ENCODE assay signal across 21 cellular contexts in the genomic region with DNA sequence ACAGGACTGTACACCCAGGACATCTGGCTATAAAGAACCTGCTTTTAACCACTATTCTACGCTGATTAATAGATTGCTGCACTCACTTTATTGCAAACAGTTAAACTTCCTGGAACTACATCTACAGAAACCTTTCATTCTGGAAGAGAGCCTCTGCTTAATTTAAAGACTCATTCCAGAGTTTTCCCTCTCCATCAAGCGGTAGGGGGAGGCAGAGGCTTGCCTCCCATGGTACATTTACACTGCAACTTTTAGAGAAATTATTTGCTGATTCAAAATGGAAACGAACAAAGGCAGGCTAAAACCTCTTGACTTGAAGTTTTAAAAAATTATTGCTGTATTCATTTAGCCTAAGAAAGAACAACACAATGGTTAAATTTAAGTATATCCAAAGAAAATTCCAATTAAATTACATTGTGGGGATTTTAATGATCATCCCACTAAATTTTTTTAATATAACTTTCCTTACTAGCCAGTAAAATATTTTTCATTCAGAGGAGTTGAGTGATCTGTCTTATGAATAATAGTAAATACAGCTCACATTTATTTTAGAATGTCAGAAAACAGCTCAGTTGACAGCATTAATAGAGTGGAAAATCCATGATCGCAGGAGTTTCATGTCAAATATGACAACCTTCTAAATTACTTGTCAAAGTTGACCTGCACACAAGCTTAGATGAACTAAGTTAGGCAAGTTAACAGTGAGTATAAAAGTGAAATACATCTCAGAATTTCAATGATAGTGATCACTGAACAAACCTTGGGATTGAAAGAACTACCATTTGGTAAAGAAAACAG. TPM values are rescaled to one million over a fixed set of nuclear protein-coding genes. Genes with fewer than 3 reads are reported as not detected.
DNase-seq lines count a peak whose midpoint lies in the region; ATAC-seq and TF ChIP-seq lines count a peak whose summit lies in the region.
"Had no signal": no experiment of that assay in that cellular context is flagged by ENCODE, and none has a peak within 500 bp of the region (broad histone marks: within the 10 kb centered on the region; RNA-seq: fewer than 3 reads in every experiment).

No MANE protein-coding gene starts in this region.

- H3K9me3 Mint-ChIP-seq in neural progenitor cell, result peaks cover 7% of the 10 kb centered on the region
- peaks cover 0 to 27% (median 3%) of the 10 kb centered on the region in 5 donors for H3K9me3 Mint-ChIP-seq in CD8-positive, alpha-beta memory T cell

- no peaks in the 10 kb centered on the region for H3F3A ChIP-seq in neural progenitor cell (ENCODE audit: low read depth)

- TF ChIP-seq CTCF in HCT116 (IDR thresholded peaks at IDR 0.05 in 2 of 3, conservative IDR thresholded peaks at IDR 0.05 in 1 of 3; ENCODE audit: borderline replicate concordance in 1 of 3, insufficient read depth in 1 of 3, low read depth in 2 of 3, low read length in 2 of 3), result no peak
- TF ChIP-seq CTCF in LNCaP clone FGC (IDR thresholded peaks at IDR 0.05; ENCODE audit: control insufficient read depth, extremely low read depth, insufficient read depth), result peak; percentile 41
- peak; percentile 25 for TF ChIP-seq CTCF in choroid plexus epithelial cell (conservative IDR thresholded peaks at IDR 0.05; ENCODE audit: low read depth, low read length)
- TF ChIP-seq CTCF in neural progenitor cell (IDR thresholded peaks at IDR 0.05), result peak; percentile 30

- BruUV-seq in HCT116 (replicated peaks; lab: Mats Ljungman, UMichigan), result no TSS peak

- H3K4me2 ChIP-seq in HCT116 (ENCODE audit: low read length) (no peak overlapping the region), neural progenitor cell (no peak overlapping the region)
- H3K4me2 ChIP-seq: PC-9 had no signal

- H3K36me3 ChIP-seq in HCT116 (ENCODE audit: control insufficient read depth in 1 of 2, insufficient read depth in 2 of 2, low read length in 2 of 2) (no peaks in the 10 kb centered on the region), neural progenitor cell (no peaks in the 10 kb centered on the region)
- H3K36me3 ChIP-seq in CD8-positive, alpha-beta memory T cell (ENCODE audit: insufficient read depth, low read length), result no peaks in the 10 kb centered on the region

- H3K9ac ChIP-seq in HCT116 (ENCODE audit: low read length), result no peak overlapping the region
- H3K9ac ChIP-seq in neural progenitor cell, result no peak overlapping the region

- CTCF ChIA-PET in HCT116 (lab: Charles Lee), result no interaction called here
- CTCF ChIA-PET in CD8-positive, alpha-beta memory T cell (lab: Charles Lee), result no interaction called here

- no peaks in the 10 kb centered on the region for H3K27me3 Mint-ChIP-seq in neural progenitor cell (ENCODE audit: insufficient read depth, low read depth)
- H3K27me3 Mint-ChIP-seq in CD8-positive, alpha-beta memory T cell, result no peaks in the 10 kb centered on the region

- no peak overlapping the region for H3K27ac ChIP-seq in HCT116 (ENCODE audit: low read depth, low read length)
- no peak overlapping the region for H3K27ac ChIP-seq in neural progenitor cell
- H3K27ac ChIP-seq in CD8-positive, alpha-beta memory T cell (ENCODE audit: low read depth, low read length), result no peak overlapping the region
- H3K27ac ChIP-seq: PC-9, RWPE1 had no signal

- H3K9me3 ChIP-seq in HCT116 (ENCODE audit: control insufficient read depth in 1 of 2, insufficient read depth in 1 of 2, low read depth in 1 of 2, low read length in 2 of 2) (no peaks in the 10 kb centered on the region), neural progenitor cell (ENCODE audit: low read depth) (no peaks in the 10 kb centered on the region)
- no peaks in the 10 kb centered on the region for H3K9me3 ChIP-seq in CD8-positive, alpha-beta memory T cell (ENCODE audit: low read length)

- intact Hi-C loops in HCT116 (cut with micrococcal nuclease), result no loop called here

- H3K79me2 ChIP-seq in HCT116 (ENCODE audit: insufficient read depth, low read length) (no peaks in the 10 kb centered on the region), neural progenitor cell (ENCODE audit: low read depth) (no peaks in the 10 kb centered on the region)

- H3K27me3 ChIP-seq in HCT116 (ENCODE audit: insufficient read depth, low read length) (no peaks in the 10 kb centered on the region), neural progenitor cell (no peaks in the 10 kb centered on the region)
- H3K27me3 ChIP-seq in CD8-positive, alpha-beta memory T cell (ENCODE audit: insufficient read depth, low read length, poor library complexity, severe bottlenecking), result no peaks in the 10 kb centered on the region

- H4K20me1 ChIP-seq in HCT116 (ENCODE audit: insufficient read depth) (no peaks in the 10 kb centered on the region), neural progenitor cell (ENCODE audit: low read depth) (no peaks in the 10 kb centered on the region)

- POLR2A ChIA-PET in HCT116 (lab: Charles Lee), result no interaction called here
- POLR2A ChIA-PET in CD8-positive, alpha-beta memory T cell (lab: Charles Lee), result no interaction called here

- TF ChIP-seq RAD21 in HCT116 (IDR thresholded peaks at IDR 0.05; ENCODE audit: low read depth), result no peak

- no peaks in the 10 kb centered on the region for H3K4me1 Mint-ChIP-seq in neural progenitor cell
- no peaks in the 10 kb centered on the region for H3K4me1 Mint-ChIP-seq in CD8-positive, alpha-beta memory T cell
- H3K4me1 Mint-ChIP-seq: CD14-positive monocyte had no signal

- H2AFZ ChIP-seq in HCT116 (ENCODE audit: low read depth, low read length, poor library complexity, severe bottlenecking) (peak overlapping the region; percentile 9), neural progenitor cell (replicated peaks) (no peak overlapping the region)
- H2AFZ ChIP-seq: PC-9 had no signal

- H3K4me1 ChIP-seq in HCT116 (ENCODE audit: control insufficient read depth in 1 of 2, insufficient read depth in 2 of 2, low read length in 2 of 2), result no peaks in the 10 kb centered on the region
- no peaks in the 10 kb centered on the region for H3K4me1 ChIP-seq in neural progenitor cell
- H3K4me1 ChIP-seq in CD8-positive, alpha-beta memory T cell (ENCODE audit: insufficient read depth, low read length), result no peaks in the 10 kb centered on the region

- H3K27ac Mint-ChIP-seq in neural progenitor cell, result no peak overlapping the region
- no peak overlapping the region for H3K27ac Mint-ChIP-seq in CD8-positive, alpha-beta memory T cell
- H3K27ac Mint-ChIP-seq: CD14-positive monocyte had no signal

- H3K4me3 Mint-ChIP-seq in neural progenitor cell, result no peak overlapping the region
- no peak overlapping the region for H3K4me3 Mint-ChIP-seq in CD8-positive, alpha-beta memory T cell
- H3K4me3 Mint-ChIP-seq: CD14-positive monocyte had no signal

- DNase-seq in HCT116 (ENCODE audit: low read depth, low spot score) (no peak), LNCaP clone FGC (ENCODE audit: low read depth) (no peak), choroid plexus epithelial cell (ENCODE audit: low read depth) (no peak), neural progenitor cell (ENCODE audit: low spot score) (peak; percentile 4), nucleus accumbens (lab: John Stamatoyannopoulos, UW) (no peak)
- DNase-seq in CD8-positive, alpha-beta memory T cell, result no peak
- DNase-seq: ACHN, GOT3, NCI-H1417, NCI-H187, NCI-H2107, NCI-H2227 treated with DMSO at 0.1 percent for 48 hours, NCI-H524, NCI-H82, PC-9, SIG-M5, T-helper 1 cell had no signal

- H3K4me3 ChIP-seq in HCT116 (replicated peaks in 1 of 2; ENCODE audit: low read depth in 1 of 2, low read length in 2 of 2) (no peak overlapping the region), LNCaP clone FGC (ENCODE audit: low read depth, low read length) (no peak overlapping the region), choroid plexus epithelial cell (ENCODE audit: low read depth, low read length) (no peak overlapping the region), neural progenitor cell (no peak overlapping the region)
- H3K4me3 ChIP-seq in CD8-positive, alpha-beta memory T cell (ENCODE audit: low read length), result no peak overlapping the region
- H3K4me3 ChIP-seq: K562, PC-9 had no signal

- no peaks in the 10 kb centered on the region for H3K36me3 Mint-ChIP-seq in neural progenitor cell
- peaks cover 0 to 2% (median 0%) of the 10 kb centered on the region in 3 donors for H3K36me3 Mint-ChIP-seq in CD8-positive, alpha-beta memory T cell
- H3K36me3 Mint-ChIP-seq: CD14-positive monocyte had no signal

- no peaks in the 10 kb centered on the region for H3K9me2 ChIP-seq in HCT116 (ENCODE audit: insufficient read depth)

- TF ChIP-seq POLR2A in HCT116 (IDR thresholded peaks at IDR 0.05; ENCODE audit: borderline replicate concordance, extremely low read depth, insufficient read depth, insufficient read length), result no peak

- ATAC-seq in HCT116 (no peak), HG03520 (IDR thresholded peaks at IDR 0.05; ENCODE audit: unreplicated experiment) (no peak)
- ATAC-seq: K562 had no signal

- RAD21 ChIA-PET in HCT116 (lab: Charles Lee; ENCODE audit: low non-redundant PET in 1 of 2, low total read pairs in 2 of 2, uncharacterized antibody in 2 of 2, unreplicated experiment in 2 of 2), result no interaction called here

TF ChIP-seq in HCT116, 20 proteins besides CTCF, POLR2A, EP300 and RAD21:
- TF ChIP-seq, protein P1, sequence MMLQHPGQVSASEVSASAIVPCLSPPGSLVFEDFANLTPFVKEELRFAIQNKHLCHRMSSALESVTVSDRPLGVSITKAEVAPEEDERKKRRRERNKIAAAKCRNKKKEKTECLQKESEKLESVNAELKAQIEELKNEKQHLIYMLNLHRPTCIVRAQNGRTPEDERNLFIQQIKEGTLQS (IDR thresholded peaks at IDR 0.05), result no peak
- TF ChIP-seq FOSL1 (IDR thresholded peaks at IDR 0.05; ENCODE audit: low read depth), result no peak
- TF ChIP-seq CEBPB (IDR thresholded peaks at IDR 0.05; ENCODE audit: low read depth), result no peak
- no peak for TF ChIP-seq POLR2AphosphoS5 (IDR thresholded peaks at IDR 0.05; ENCODE audit: low read depth, low read length)

RNA-seq across cellular contexts. Expression of a gene that starts 46.3 kb away (rescaled TPM):
- total RNA-seq in HCT116 (2021; ENCODE audit: unreplicated experiment) (not detected), neural progenitor cell (ENCODE audit: low replicate concordance) (0.15 and 0.46 TPM in 2 replicates)
- not detected in 2 replicates for polyA plus RNA-seq in HCT116 (2012)
- not detected for total RNA-seq in CD8-positive, alpha-beta memory T cell
- not detected for polyA plus RNA-seq in CD8-positive, alpha-beta memory T cell
- total RNA-seq: PC-9 had no signal
- polyA plus RNA-seq: CD14-positive monocyte had no signal

Comparison
In these comparisons a context has a peak if more than half of its experiments do, and no peak if none do; other contexts are left out.
1. CTCF ChIP-seq: peak in LNCaP clone FGC (single experiment), choroid plexus epithelial cell (single experiment) and neural progenitor cell (single experiment); none in HCT116 (0 of 3).